ENCODE assay signal across 24 cellular contexts in genomic region chr17:34071891-34072420, GRCh38.
DNase-seq lines count a peak whose midpoint lies in the region; ATAC-seq, FAIRE-seq and TF ChIP-seq lines count a peak whose summit lies in the region.
"Had no signal": no experiment of that assay in that cellular context is flagged by ENCODE, and none has a peak within 500 bp of the region (broad histone marks: within the 10 kb centered on the region; RNA-seq: fewer than 3 reads in every experiment).

No MANE protein-coding gene starts in this region.

- no peak overlapping the region for H2AFZ ChIP-seq in GM23338

- TF ChIP-seq CTCF in GM23338 (conservative IDR thresholded peaks at IDR 0.05; ENCODE audit: low read depth in 2 of 2): no peak

- H4K20me1 ChIP-seq in GM23338 (replicated peaks; ENCODE audit: insufficient read depth): no peaks in the 10 kb centered on the region

- H3K4me3 Mint-ChIP-seq in GM23338: no peak overlapping the region
- H3K4me3 Mint-ChIP-seq: CD8-positive, alpha-beta T cell; T-helper 1 cell treated with Interleukin-12 subunit alpha and Interleukin-12 subunit beta and Interleukin-4 antibody, amounts not matched to agents 30 μg/mL and 1 μg/mL, for 36 hours had no signal

- no peak overlapping the region for H3K27ac ChIP-seq in GM23338 (ENCODE audit: low read depth)
- no peak overlapping the region for H3K27ac ChIP-seq in SJCRH30
- H3K27ac ChIP-seq: KMS-11, SJSA1 had no signal

- no peaks in the 10 kb centered on the region for H3K79me2 ChIP-seq in GM23338 (replicated peaks; ENCODE audit: insufficient read depth)

- no peak overlapping the region for H3K27ac Mint-ChIP-seq in GM23338
- H3K27ac Mint-ChIP-seq: CD8-positive, alpha-beta T cell; T-helper 1 cell treated with Interleukin-12 subunit alpha and Interleukin-12 subunit beta and Interleukin-4 antibody, amounts not matched to agents 30 μg/mL and 1 μg/mL, for 36 hours had no signal

- ATAC-seq in GM23338: no peak; the same call in 1 of the 3 replicates
- ATAC-seq: CD8-positive, alpha-beta T cell; Panc1 had no signal

- H3K27me3 ChIP-seq in GM23338 (ENCODE audit: insufficient read depth) (no peaks in the 10 kb centered on the region), SJCRH30 (no peaks in the 10 kb centered on the region; the same call in 1 of the 2 replicates)
- H3K27me3 ChIP-seq: SJSA1 had no signal

- H3K27me3 Mint-ChIP-seq in GM23338 (ENCODE audit: insufficient read depth, low read depth, poor library complexity): peaks cover 5% of the 10 kb centered on the region

- peaks cover 2% of the 10 kb centered on the region; the same call in 1 of the 3 replicates for H3K4me1 Mint-ChIP-seq in GM23338

- FAIRE-seq in RCC 7860 (lab: Jason Lieb, UNC): no peak
- FAIRE-seq: HTR-8/SVneo had no signal

- H3K9me3 Mint-ChIP-seq in GM23338: peaks cover 7% of the 10 kb centered on the region; the same call in 2 of the 3 replicates
- H3K9me3 Mint-ChIP-seq: CD8-positive, alpha-beta T cell; T-helper 1 cell treated with Interleukin-12 subunit alpha and Interleukin-12 subunit beta and Interleukin-4 antibody, amounts not matched to agents 30 μg/mL and 1 μg/mL, for 36 hours had no signal

- H3K9me3 ChIP-seq in SJCRH30 (replicated peaks): no peaks in the 10 kb centered on the region
- H3K9me3 ChIP-seq: SJSA1 had no signal

- H3K9me2 ChIP-seq in GM23338 (ENCODE audit: insufficient read depth): 0 out of 2 replicates have a peak, but pooled peaks cover 7% of the 10 kb centered on the region

- H3K36me3 ChIP-seq in GM23338 (ENCODE audit: insufficient read depth) (no peaks in the 10 kb centered on the region), SJCRH30 (no peaks in the 10 kb centered on the region)
- H3K36me3 ChIP-seq: SJSA1 had no signal

- peaks cover 7% of the 10 kb centered on the region; the same call in 2 of the 3 replicates for H3K36me3 Mint-ChIP-seq in GM23338 (ENCODE audit: low read depth)
- H3K36me3 Mint-ChIP-seq: CD8-positive, alpha-beta T cell had no signal

- H3K4me3 ChIP-seq in GM23338 (no peak overlapping the region), SJCRH30 (no peak overlapping the region)
- H3K4me3 ChIP-seq: SJSA1 had no signal

- H3K4me2 ChIP-seq in GM23338: no peak overlapping the region
- H3K4me2 ChIP-seq: KMS-11 had no signal

- no peaks in the 10 kb centered on the region for H3K4me1 ChIP-seq in GM23338 (ENCODE audit: insufficient read depth)
- peaks cover 7% of the 10 kb centered on the region for H3K4me1 ChIP-seq in SJCRH30
- H3K4me1 ChIP-seq: SJSA1 had no signal

- DNase-seq in Daoy (ENCODE audit: low read depth) (peak; percentile 6), GM23338 (ENCODE audit: low spot score) (peak; percentile 12), SJCRH30 (peak; percentile 79 to 86), islet precursor cell (peak; percentile 27), NCI-H1930 (lab: John Stamatoyannopoulos, UW) (no peak), RCC 7860 (ENCODE audit: low spot score) (no peak), T-helper 9 cell (no peak)
- DNase-seq: AML-193; C1 segment of cervical spinal cord; CD8-positive, alpha-beta T cell; GDM1; GOT3; IMR-90; NCI-H1694; NCI-H2081 treated with DMSO at 0.1 percent for 48 hours; NCI-H2227 treated with DMSO at 0.1 percent for 48 hours; NCI-H510A treated with DMSO at 0.1 percent for 48 hours; NCI-H748 treated with DMSO at 0.1 percent for 48 hours; NK-92 treated with Interleukin-12 subunit alpha and Interleukin-12 subunit beta, amount 100 ng/mL, for 24 hours had no signal

- H3F3A ChIP-seq in GM23338 (replicated peaks; ENCODE audit: low read depth): no peaks in the 10 kb centered on the region

TF ChIP-seq in GM23338, 12 proteins besides CTCF, POLR2A, EP300 and RAD21:
- TF ChIP-seq EZH2 (IDR thresholded peaks at IDR 0.05; ENCODE audit: low read depth, unreplicated experiment): no peak

Comparison
In these comparisons a context has a peak if more than half of its experiments do, and no peak if none do; other contexts are left out.
1. DNase-seq: peak in Daoy (single experiment), GM23338 (single experiment), SJCRH30 (2 of 2) and islet precursor cell (single experiment); none in NCI-H1930 (0 of 2), RCC 7860 (single experiment) and T-helper 9 cell (single experiment).